Comparison of ENCODE assay signal across 14 cellular contexts in genomic region chr3:66092175-66092990, GRCh38. TPM values are rescaled to one million over a fixed set of nuclear protein-coding genes. Genes with fewer than 3 reads are reported as not detected.
"Had no signal": no experiment of that assay in that cellular context is flagged by ENCODE, and none has a peak within 500 bp of the region (broad histone marks: within the 10 kb centered on the region; RNA-seq: fewer than 3 reads in every experiment).

No MANE protein-coding gene starts in this region.

- H3K9me3 Mint-ChIP-seq: activated CD8-positive, alpha-beta T cell treated with anti-CD3 and anti-CD28 coated beads for 36 hours had no signal

- H3K36me3 Mint-ChIP-seq: naive thymus-derived CD4-positive, alpha-beta T cell had no signal

- H3K4me1 ChIP-seq: prostate gland, sigmoid colon, SJSA1, thyroid gland had no signal

- DNase-seq: activated CD4-positive, alpha-beta T cell treated with anti-CD3 and anti-CD28 coated beads for 4 hours; activated CD8-positive, alpha-beta memory T cell treated with anti-CD3 and anti-CD28 coated beads, Interleukin-2, amount 50 U/mL, for 4 hours; activated CD8-positive, alpha-beta T cell treated with anti-CD3 and anti-CD28 coated beads for 36 hours; hippocampal formation; kidney glomerular epithelial cell; naive thymus-derived CD4-positive, alpha-beta T cell; sigmoid colon; stimulated activated CD4-positive, alpha-beta T cell treated with anti-CD3 and anti-CD28 coated beads, Interleukin-4, amount 100 ng/mL, for 1 hour; stimulated activated naive CD8-positive, alpha-beta T cell treated with anti-CD3 and anti-CD28 coated beads, Interleukin-15, amount 100 ng/mL, for 72 hours; T-helper 1 cell; thyroid gland; WERI-Rb-1 had no signal

- H3K27me3 Mint-ChIP-seq: stimulated activated naive CD8-positive, alpha-beta T cell treated with anti-CD3 and anti-CD28 coated beads, Interleukin-15, amount 100 ng/mL, for 72 hours had no signal

- H3K4me3 Mint-ChIP-seq: activated CD8-positive, alpha-beta T cell treated with anti-CD3 and anti-CD28 coated beads for 36 hours; naive thymus-derived CD4-positive, alpha-beta T cell; stimulated activated naive CD8-positive, alpha-beta T cell treated with anti-CD3 and anti-CD28 coated beads, Interleukin-15, amount 100 ng/mL, for 72 hours had no signal

- H3K36me3 ChIP-seq: prostate gland, sigmoid colon, SJSA1, thyroid gland, WERI-Rb-1 had no signal

- H3K4me3 ChIP-seq: prostate gland, sigmoid colon, SJSA1, thyroid gland had no signal

- H3K9me3 ChIP-seq: prostate gland, thyroid gland had no signal

- H3K4me1 Mint-ChIP-seq: naive thymus-derived CD4-positive, alpha-beta T cell; stimulated activated naive CD8-positive, alpha-beta T cell treated with anti-CD3 and anti-CD28 coated beads, Interleukin-15, amount 100 ng/mL, for 72 hours had no signal

- H3K27ac Mint-ChIP-seq: activated CD8-positive, alpha-beta T cell treated with anti-CD3 and anti-CD28 coated beads for 36 hours; stimulated activated naive CD8-positive, alpha-beta T cell treated with anti-CD3 and anti-CD28 coated beads, Interleukin-15, amount 100 ng/mL, for 72 hours had no signal

- H3K27me3 ChIP-seq: sigmoid colon, SJSA1, thyroid gland had no signal

- H3K27ac ChIP-seq: prostate gland, sigmoid colon, SJSA1, thyroid gland, WERI-Rb-1 had no signal

RNA-seq across cellular contexts. Expression of gene MAGI1, which starts 53.7 kb away (rescaled TPM):
- polyA plus RNA-seq: naive thymus-derived CD4-positive, alpha-beta T cell had no signal
